Comparison of ENCODE assay signal across 26 cellular contexts in the genomic region with DNA sequence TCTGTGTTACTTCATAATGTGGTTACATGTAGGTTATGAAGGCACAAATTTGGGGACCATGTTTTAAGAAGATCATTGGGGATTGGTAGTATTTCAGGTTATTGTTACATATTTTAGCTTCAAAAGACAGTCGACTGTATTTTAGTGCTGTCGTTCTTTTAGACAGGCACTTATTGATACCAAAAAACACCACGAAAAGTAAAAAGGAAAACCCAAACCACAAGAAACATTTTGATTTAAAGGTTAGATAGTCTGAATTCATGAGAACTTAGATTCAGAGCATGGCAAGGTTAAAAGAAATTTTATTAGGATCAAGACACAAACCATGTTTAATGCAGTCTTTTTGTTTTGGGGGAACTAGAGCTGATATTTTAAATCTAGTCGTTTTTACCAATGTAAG.
"Had no signal": no experiment of that assay in that cellular context is flagged by ENCODE, and none has a peak within 500 bp of the region (broad histone marks: within the 10 kb centered on the region; RNA-seq: fewer than 3 reads in every experiment).

No MANE protein-coding gene starts in this region.

- H3K27me3 ChIP-seq: brain microvascular endothelial cell, gastroesophageal sphincter, suprapubic skin, tibial nerve had no signal

- DNase-seq: activated CD4-positive, alpha-beta T cell treated with anti-CD3 and anti-CD28 coated beads for 36 hours; activated CD4-positive, CD25-positive, alpha-beta regulatory T cell; activated gamma-delta T cell treated with Interleukin-2 at 50 U/mL for 16 hours; amniotic stem cell; brain microvascular endothelial cell; caudate nucleus; cortex of kidney; effector memory CD8-positive, alpha-beta T cell; hippocampal formation; kidney; left colon; midbrain; nucleus accumbens; psoas muscle; stimulated activated CD4-positive, alpha-beta T cell treated with anti-CD3 and anti-CD28 coated beads, Interleukin-15, amount 100 ng/mL, for 24 hours; stimulated activated CD4-positive, alpha-beta T cell treated with anti-CD3 and anti-CD28 coated beads, Interleukin-2, amount 100 ng/mL, for 24 hours had no signal

- H3K27ac ChIP-seq: brain microvascular endothelial cell, gastroesophageal sphincter, parathyroid adenoma, psoas muscle, suprapubic skin, tibial nerve had no signal

- H3K27me3 Mint-ChIP-seq: activated CD4-positive, alpha-beta T cell treated with anti-CD3 and anti-CD28 coated beads for 36 hours; effector memory CD8-positive, alpha-beta T cell; memory B cell; naive thymus-derived CD8-positive, alpha-beta T cell had no signal

- H3K27ac Mint-ChIP-seq: activated CD4-positive, alpha-beta T cell treated with anti-CD3 and anti-CD28 coated beads for 36 hours; activated naive CD4-positive, alpha-beta T cell treated with anti-CD3 and anti-CD28 coated beads, Interleukin-2, amount 50 U/mL, for 72 hours; activated T-helper 1 cell treated with anti-CD3 and anti-CD28 coated beads, Interleukin-12 subunit alpha, Interleukin-12 subunit beta, Interleukin-2, Interleukin-4 antibody, amounts not matched to agents 30 ng/mL and 10 ng/mL and 1 ng/mL, durations not matched to agents 14 hours and 24 hours and 36 hours; memory B cell had no signal

- H3K4me3 ChIP-seq: gastroesophageal sphincter, psoas muscle, suprapubic skin, tibial nerve had no signal

- H3K4me1 ChIP-seq: gastroesophageal sphincter, parathyroid adenoma, tibial nerve had no signal

- FAIRE-seq: astrocyte, kidney had no signal

- H3K9me3 Mint-ChIP-seq: activated naive CD4-positive, alpha-beta T cell treated with anti-CD3 and anti-CD28 coated beads, Interleukin-2, amount 50 U/mL, for 72 hours; activated T-helper 1 cell treated with anti-CD3 and anti-CD28 coated beads, Interleukin-12 subunit alpha, Interleukin-12 subunit beta, Interleukin-2, Interleukin-4 antibody, amounts not matched to agents 30 ng/mL and 10 ng/mL and 1 ng/mL, durations not matched to agents 14 hours and 24 hours and 36 hours; effector memory CD8-positive, alpha-beta T cell; memory B cell; naive thymus-derived CD8-positive, alpha-beta T cell; neural crest cell had no signal

- ATAC-seq: activated CD4-positive, alpha-beta T cell treated with anti-CD3 and anti-CD28 coated beads for 36 hours; activated naive CD4-positive, alpha-beta T cell treated with anti-CD3 and anti-CD28 coated beads, Interleukin-2, amount 50 U/mL, for 72 hours; effector memory CD8-positive, alpha-beta T cell; gastroesophageal sphincter; left colon; naive thymus-derived CD8-positive, alpha-beta T cell; psoas muscle had no signal

- H3K36me3 Mint-ChIP-seq: activated naive CD4-positive, alpha-beta T cell treated with anti-CD3 and anti-CD28 coated beads, Interleukin-2, amount 50 U/mL, for 72 hours had no signal

- H3K4me3 Mint-ChIP-seq: activated CD4-positive, alpha-beta T cell treated with anti-CD3 and anti-CD28 coated beads for 36 hours; activated T-helper 1 cell treated with anti-CD3 and anti-CD28 coated beads, Interleukin-12 subunit alpha, Interleukin-12 subunit beta, Interleukin-2, Interleukin-4 antibody, amounts not matched to agents 30 ng/mL and 10 ng/mL and 1 ng/mL, durations not matched to agents 14 hours and 24 hours and 36 hours; effector memory CD8-positive, alpha-beta T cell; memory B cell; neural crest cell had no signal

- H3K36me3 ChIP-seq: brain microvascular endothelial cell, gastroesophageal sphincter, suprapubic skin, tibial nerve had no signal

- H3K9ac ChIP-seq: parathyroid adenoma had no signal

- H3K4me1 Mint-ChIP-seq: neural crest cell had no signal

- H3K9me3 ChIP-seq: gastroesophageal sphincter, psoas muscle, suprapubic skin, tibial nerve had no signal
